9 cellular contexts compared by ENCODE assay signal in genomic region chr15:29925227-29926082, GRCh38.
DNase-seq lines count a peak whose midpoint lies in the region; TF ChIP-seq lines count a peak whose summit lies in the region.
"Had no signal": no experiment of that assay in that cellular context is flagged by ENCODE, and none has a peak within 500 bp of the region (broad histone marks: within the 10 kb centered on the region; RNA-seq: fewer than 3 reads in every experiment).

No MANE protein-coding gene starts in this region.

- no peaks in the 10 kb centered on the region for H3K36me3 Mint-ChIP-seq in glutamatergic neuron (ENCODE audit: unreplicated experiment)
- H3K36me3 Mint-ChIP-seq: activated naive CD8-positive, alpha-beta T cell had no signal

- peaks cover 3% of the 10 kb centered on the region for H3K9me3 Mint-ChIP-seq in glutamatergic neuron (ENCODE audit: unreplicated experiment)

- H3K4me3 Mint-ChIP-seq in glutamatergic neuron (ENCODE audit: unreplicated experiment), result no peak overlapping the region
- H3K4me3 Mint-ChIP-seq: activated naive CD8-positive, alpha-beta T cell had no signal

- H3K27me3 Mint-ChIP-seq in glutamatergic neuron (ENCODE audit: unreplicated experiment), result peaks cover 7% of the 10 kb centered on the region

- H3K27ac Mint-ChIP-seq in glutamatergic neuron (ENCODE audit: unreplicated experiment), result peak overlapping the region; percentile 83
- H3K27ac Mint-ChIP-seq: activated naive CD8-positive, alpha-beta T cell had no signal

- H3K4me1 Mint-ChIP-seq in glutamatergic neuron (ENCODE audit: low read depth, unreplicated experiment), result peaks cover 12% of the 10 kb centered on the region

- peak; percentile 79 for TF ChIP-seq CTCF in glutamatergic neuron (IDR thresholded peaks at IDR 0.05; ENCODE audit: partially characterized antibody, unreplicated experiment)

- peak; percentile 7 to 28 for DNase-seq in NCI-H446 (lab: John Stamatoyannopoulos, UW)
- DNase-seq in NCI-H446 treated with DMSO at 0.1 percent for 48 hours (lab: John Stamatoyannopoulos, UW), result no peak
- peak; percentile 0 for DNase-seq in NCI-H1694 treated with DMSO at 0.1 percent for 48 hours (lab: John Stamatoyannopoulos, UW)
- peak; percentile 45 to 55 for DNase-seq in activated T-cell treated with anti-CD3 and anti-CD28 coated beads, Interleukin-2, amount 50 U/mL, for 48 hours
- DNase-seq in glutamatergic neuron, result peak; percentile 92
- DNase-seq in retina, result peak; percentile 73
- DNase-seq in T1000 (lab: John Stamatoyannopoulos, UW), result no peak
- DNase-seq in NCI-H1436 (lab: John Stamatoyannopoulos, UW), result no peak

Comparison
In these comparisons a context has a peak if more than half of its experiments do, and no peak if none do; other contexts are left out.
1. DNase-seq: peak in NCI-H446 (2 of 2), NCI-H1694 treated with DMSO at 0.1 percent for 48 hours (single experiment), activated T-cell treated with anti-CD3 and anti-CD28 coated beads, Interleukin-2, amount 50 U/mL, for 48 hours (2 of 2), glutamatergic neuron (single experiment) and retina (single experiment); none in NCI-H446 treated with DMSO at 0.1 percent for 48 hours (single experiment), T1000 (single experiment) and NCI-H1436 (single experiment).